In genomic region chr9:121545875-121546423, GRCh38 we compare ENCODE assay signal across 8 cellular contexts. TPM values are rescaled to one million over a fixed set of nuclear protein-coding genes. Genes with fewer than 3 reads are reported as not detected.
A peak's percentile ranks its signal among the peaks of the same experiment; 100 is the strongest.
DNase-seq lines count a peak whose midpoint lies in the region; ATAC-seq and TF ChIP-seq lines count a peak whose summit lies in the region.

No MANE protein-coding gene starts in this region.

- H3K9ac ChIP-seq in DND-41 (ENCODE audit: low read depth, low read length): no peak overlapping the region

- H3K4me2 ChIP-seq in DND-41 (ENCODE audit: insufficient read depth, low read length): no peak overlapping the region

- no peak overlapping the region for H2AFZ ChIP-seq in DND-41 (ENCODE audit: low read depth, low read length)

- TF ChIP-seq CTCF in DND-41 (IDR thresholded peaks at IDR 0.05; ENCODE audit: borderline replicate concordance, extremely low read depth, low read length, poor library complexity, severe bottlenecking): peak; percentile 84
- peak; percentile 85 for TF ChIP-seq CTCF in NB4 (IDR thresholded peaks at IDR 0.05; ENCODE audit: low read depth, low read length)
- TF ChIP-seq CTCF in heart right ventricle (IDR thresholded peaks at IDR 0.05): peak; percentile 95 to 99 (median 96)

- intact Hi-C loops in heart right ventricle (cut with DNase I) (loop anchor here (1.0 to 10.0 kb wide), 14 partner anchors 51 to 549 kb away; partner anchors contain the start of gene TTLL11 (in 1 of the 10)), aorta (cut with DNase I) (loop anchor here (1.0 to 2.0 kb wide), 3 partner anchors 138 to 449 kb away; no protein-coding TSS in a partner anchor)

- no peaks in the 10 kb centered on the region for H3K27me3 ChIP-seq in DND-41 (ENCODE audit: insufficient read depth, low read length, poor library complexity)
- peaks cover 2% of the 10 kb centered on the region; the same call in 1 of the 2 replicates for H3K27me3 ChIP-seq in H7 (ENCODE audit: control insufficient read depth, insufficient read depth, low read length)
- peaks cover 0 to 5% (median 0%) of the 10 kb centered on the region in 7 donors for H3K27me3 ChIP-seq in heart right ventricle
- no peaks in the 10 kb centered on the region for H3K27me3 ChIP-seq in aorta (ENCODE audit: control insufficient read depth in 1 of 2, insufficient read depth in 2 of 2, low read length in 1 of 2)

- WGBS in heart right ventricle, 2 donors: 4 to 5% methylated on average over 22 to 27 of the region's 27 CpGs
- WGBS in aorta, 2 donors: 3% methylated on average over 26 to 27 of the region's 27 CpGs

- no peaks in the 10 kb centered on the region for H3K79me2 ChIP-seq in DND-41 (ENCODE audit: insufficient read depth, low read length)

- no peaks in the 10 kb centered on the region for H3K9me3 ChIP-seq in DND-41 (ENCODE audit: insufficient read depth, low read length, severe bottlenecking)
- no peaks in the 10 kb centered on the region for H3K9me3 ChIP-seq in heart right ventricle
- no peaks in the 10 kb centered on the region for H3K9me3 ChIP-seq in aorta (ENCODE audit: control insufficient read depth, low read length)

- no peak for TF ChIP-seq POLR2A in NB4 (IDR thresholded peaks at IDR 0.05; ENCODE audit: extremely low read depth, insufficient read length)

- H3K4me1 ChIP-seq in DND-41 (ENCODE audit: insufficient read depth, low read length) (peaks cover 10% of the 10 kb centered on the region; the same call in 1 of the 2 replicates), heart right ventricle (peaks cover 5 to 27% (median 20%) of the 10 kb centered on the region in 9 donors), aorta (ENCODE audit: control insufficient read depth in 1 of 2, insufficient read depth in 2 of 2, low read length in 2 of 2) (no peaks in the 10 kb centered on the region)

- H3K27ac ChIP-seq in DND-41 (ENCODE audit: low read length): no peak overlapping the region
- H3K27ac ChIP-seq in heart right ventricle: peak overlapping the region in 5 of 10 donors; percentile 26 to 54 (median 47)
- H3K27ac ChIP-seq in aorta (ENCODE audit: low read depth in 1 of 2, low read length in 2 of 2): no peak overlapping the region

- peak; percentile 85 for ATAC-seq in DND-41 (ENCODE audit: insufficient read depth, low read depth)
- ATAC-seq in heart right ventricle: peak; percentile 90 to 95 (median 94)
- peak; percentile 96 for ATAC-seq in aorta (ENCODE audit: low FRiP score)

- no peaks in the 10 kb centered on the region for H4K20me1 ChIP-seq in DND-41 (ENCODE audit: insufficient read depth, low read length)

- DNase-seq in DND-41 (peak; percentile 64), H7 (peak; percentile 97), NB4 (ENCODE audit: low read depth) (peak; percentile 89), SKM-1 (lab: John Stamatoyannopoulos, UW; ENCODE audit: unreplicated experiment) (peak; percentile 63), heart right ventricle (peak; percentile 97), putamen (ENCODE audit: low spot score) (peak; percentile 92), aorta (peak; percentile 98 to 99)
- DNase-seq in activated naive CD8-positive, alpha-beta T cell treated with anti-CD3 and anti-CD28 coated beads, Interleukin-2, amount 50 U/mL, for 16 hours (ENCODE audit: low read depth, low spot score): peak; percentile 39

- no peaks in the 10 kb centered on the region for H3K36me3 ChIP-seq in DND-41 (ENCODE audit: insufficient read depth, low read length)
- H3K36me3 ChIP-seq in H7 (replicated peaks; ENCODE audit: control insufficient read depth, insufficient read depth, low read length): no peaks in the 10 kb centered on the region
- H3K36me3 ChIP-seq in heart right ventricle: no peaks in the 10 kb centered on the region
- H3K36me3 ChIP-seq in aorta (ENCODE audit: control insufficient read depth in 1 of 2, insufficient read depth in 2 of 2, low read length in 1 of 2): no peaks in the 10 kb centered on the region

- H3K4me3 ChIP-seq in DND-41 (ENCODE audit: low read depth in 1 of 2, low read length in 2 of 2): no peak overlapping the region
- 0 out of 2 replicates have a peak overlapping the region, but pooled peaks have one; percentile 12 for H3K4me3 ChIP-seq in H7 (ENCODE audit: insufficient read depth, low read depth, low read length)
- no peak overlapping the region for H3K4me3 ChIP-seq in NB4 (ENCODE audit: low read depth, low read length)
- peak overlapping the region in 6 of 10 donors; percentile 17 to 39 (median 28) for H3K4me3 ChIP-seq in heart right ventricle
- no peak overlapping the region for H3K4me3 ChIP-seq in aorta (ENCODE audit: low read length in 2 of 2)

RNA-seq across cellular contexts. Expression of gene GGTA1, which starts 46.3 kb away (rescaled TPM):
- total RNA-seq in H7 (2014; rRNA removed; shearing (Covaris generic)): not detected in 2 replicates
- total RNA-seq in heart right ventricle (10 to 100 TPM in 7 of 10 donors, 1 to 10 TPM in 3; 6.0 to 42.1 (median 13.9) TPM), aorta (10 to 100 TPM; 17.6 to 38.9 TPM)
- polyA plus RNA-seq in heart right ventricle (10 to 100 TPM in 1 of 2 donors, 1 to 10 TPM in 1; 3.0 to 34.9 TPM), aorta (100 to 1,000 TPM; 102 to 239 TPM)

Comparison
In these comparisons a context has a peak if more than half of its experiments do, and no peak if none do; other contexts are left out.
1. DNase-seq: peak in every context shown above with its lines; median percentile 98 in aorta; 97 in H7; 97 in heart right ventricle; 92 in putamen; 89 in NB4; 64 in DND-41; 63 in SKM-1; 39 in activated naive CD8-positive, alpha-beta T cell treated with anti-CD3 and anti-CD28 coated beads, Interleukin-2, amount 50 U/mL, for 16 hours.
2. H3K4me3 ChIP-seq: peak in H7 (single experiment) and heart right ventricle (6 of 10); none in DND-41 (0 of 2), NB4 (single experiment) and aorta (0 of 2).
3. Peak in every context shown above with its lines, with median percentiles within 50 percentile points of each other: ATAC-seq and CTCF ChIP-seq.